In the genomic region with DNA sequence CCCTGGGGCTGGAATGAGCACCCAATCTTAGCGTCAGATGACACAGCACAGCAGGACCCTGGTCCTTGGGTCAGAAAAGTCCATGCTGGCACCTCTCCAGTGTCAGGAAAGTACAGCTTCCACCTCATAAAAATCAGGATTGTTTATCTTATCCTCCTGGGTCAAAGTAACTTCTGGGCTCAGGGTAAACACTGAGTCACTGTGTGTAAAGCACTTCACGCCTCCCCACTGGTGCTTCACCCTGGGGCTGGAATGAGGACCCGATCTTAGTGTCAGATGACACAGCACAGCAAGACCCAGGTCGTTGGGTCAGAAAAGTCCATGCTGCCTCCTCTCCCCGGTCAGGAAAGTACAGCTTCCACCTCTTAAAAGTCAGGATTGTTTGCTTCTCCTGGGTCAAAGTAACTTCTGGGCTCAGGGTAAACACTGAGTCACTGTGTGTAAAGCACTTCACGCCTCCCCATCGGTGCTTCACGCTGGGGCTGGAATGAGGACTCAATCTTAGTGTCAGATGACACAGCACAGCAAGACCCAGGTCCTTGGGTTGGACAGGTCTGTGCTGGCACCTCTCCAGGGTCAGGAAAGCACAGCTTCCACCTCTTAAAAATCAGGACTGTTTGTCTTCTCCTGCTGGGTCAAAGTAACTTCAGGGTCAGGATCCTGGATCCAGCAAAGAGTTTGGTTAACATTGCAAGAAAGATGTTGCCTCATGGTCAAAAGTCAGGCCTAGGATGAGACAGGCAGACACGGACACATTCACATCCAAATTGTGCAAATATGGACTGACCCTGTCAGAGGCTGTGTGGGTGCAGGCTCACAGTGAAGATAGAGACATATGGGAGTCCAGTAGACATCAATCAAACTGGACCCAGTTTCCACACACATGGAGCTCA, we compare ENCODE assay signal across 1 cellular context.
A peak's percentile ranks its signal among the peaks of the same experiment; 100 is the strongest.
TF ChIP-seq lines count a peak whose summit lies in the region.

No MANE protein-coding gene starts in this region.

TF ChIP-seq in HepG2, 621 proteins besides CTCF, POLR2A, EP300 and RAD21 (continued from another document):
- TF ChIP-seq, protein P1, sequence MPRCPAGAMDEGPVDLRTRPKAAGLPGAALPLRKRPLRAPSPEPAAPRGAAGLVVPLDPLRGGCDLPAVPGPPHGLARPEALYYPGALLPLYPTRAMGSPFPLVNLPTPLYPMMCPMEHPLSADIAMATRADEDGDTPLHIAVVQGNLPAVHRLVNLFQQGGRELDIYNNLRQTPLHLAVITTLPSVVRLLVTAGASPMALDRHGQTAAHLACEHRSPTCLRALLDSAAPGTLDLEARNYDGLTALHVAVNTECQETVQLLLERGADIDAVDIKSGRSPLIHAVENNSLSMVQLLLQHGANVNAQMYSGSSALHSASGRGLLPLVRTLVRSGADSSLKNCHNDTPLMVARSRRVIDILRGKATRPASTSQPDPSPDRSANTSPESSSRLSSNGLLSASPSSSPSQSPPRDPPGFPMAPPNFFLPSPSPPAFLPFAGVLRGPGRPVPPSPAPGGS (CRISPR knock-in tag; IDR thresholded peaks at IDR 0.05): no peak; the same call in 1 of the 2 replicates
- TF ChIP-seq, protein P2, sequence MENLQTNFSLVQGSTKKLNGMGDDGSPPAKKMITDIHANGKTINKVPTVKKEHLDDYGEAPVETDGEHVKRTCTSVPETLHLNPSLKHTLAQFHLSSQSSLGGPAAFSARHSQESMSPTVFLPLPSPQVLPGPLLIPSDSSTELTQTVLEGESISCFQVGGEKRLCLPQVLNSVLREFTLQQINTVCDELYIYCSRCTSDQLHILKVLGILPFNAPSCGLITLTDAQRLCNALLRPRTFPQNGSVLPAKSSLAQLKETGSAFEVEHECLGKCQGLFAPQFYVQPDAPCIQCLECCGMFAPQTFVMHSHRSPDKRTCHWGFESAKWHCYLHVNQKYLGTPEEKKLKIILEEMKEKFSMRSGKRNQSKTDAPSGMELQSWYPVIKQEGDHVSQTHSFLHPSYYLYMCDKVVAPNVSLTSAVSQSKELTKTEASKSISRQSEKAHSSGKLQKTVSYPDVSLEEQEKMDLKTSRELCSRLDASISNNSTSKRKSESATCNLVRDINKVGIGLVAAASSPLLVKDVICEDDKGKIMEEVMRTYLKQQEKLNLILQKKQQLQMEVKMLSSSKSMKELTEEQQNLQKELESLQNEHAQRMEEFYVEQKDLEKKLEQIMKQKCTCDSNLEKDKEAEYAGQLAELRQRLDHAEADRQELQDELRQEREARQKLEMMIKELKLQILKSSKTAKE (CRISPR knock-in tag; IDR thresholded peaks at IDR 0.05; ENCODE audit: borderline replicate concordance): peak; percentile 69
- TF ChIP-seq ZNF235 (CRISPR knock-in tag; IDR thresholded peaks at IDR 0.05; ENCODE audit: borderline replicate concordance) (0 out of 2 replicates have a peak, but pooled peaks have one; percentile 47), DPF2 (CRISPR knock-in tag; IDR thresholded peaks at IDR 0.05; ENCODE audit: borderline replicate concordance, low read depth) (peak; percentile 49; the same call in 1 of the 2 replicates), TARDBP (CRISPR knock-in tag; IDR thresholded peaks at IDR 0.05) (peak; percentile 80), MED13 (CRISPR knock-in tag; IDR thresholded peaks at IDR 0.05) (no peak), ZNF607 (CRISPR knock-in tag; IDR thresholded peaks at IDR 0.05; ENCODE audit: borderline replicate concordance) (peak; percentile 98), ZNF460 (CRISPR knock-in tag; IDR thresholded peaks at IDR 0.05; ENCODE audit: borderline replicate concordance) (peak; percentile 41; the same call in 1 of the 2 replicates), ZSCAN22 (CRISPR knock-in tag; IDR thresholded peaks at IDR 0.05) (0 out of 2 replicates have a peak, but pooled peaks have one; percentile 71), SP1 (IDR thresholded peaks at IDR 0.05) (no peak), SP1 (CRISPR knock-in tag; IDR thresholded peaks at IDR 0.05) (0 out of 2 replicates have a peak, but pooled peaks have one; percentile 11), MED1 (CRISPR knock-in tag; IDR thresholded peaks at IDR 0.05) (peak; percentile 68), RBM22 (optimal IDR thresholded peaks at IDR 0.05; ENCODE audit: low read length) (no peak), FOXK1 (CRISPR knock-in tag; IDR thresholded peaks at IDR 0.05; ENCODE audit: borderline replicate concordance, low read depth) (peak; percentile 83), PAWR (CRISPR knock-in tag; IDR thresholded peaks at IDR 0.05; ENCODE audit: borderline replicate concordance) (no peak), CBX2 (IDR thresholded peaks at IDR 0.05; ENCODE audit: low read depth, low read length) (no peak), CBX2 (CRISPR knock-in tag; IDR thresholded peaks at IDR 0.05; ENCODE audit: low read depth) (no peak), MIER3 (CRISPR knock-in tag; IDR thresholded peaks at IDR 0.05; ENCODE audit: borderline replicate concordance) (peak; percentile 82; the same call in 1 of the 2 replicates), ZNF780A (CRISPR knock-in tag; IDR thresholded peaks at IDR 0.05) (peak; percentile 73; the same call in 1 of the 2 replicates), NR2F2 (IDR thresholded peaks at IDR 0.05; ENCODE audit: borderline replicate concordance, low read depth) (peak; percentile 99), ZNF546 (CRISPR knock-in tag; conservative IDR thresholded peaks at IDR 0.05) (no peak), ZNF670 (CRISPR knock-in tag; IDR thresholded peaks at IDR 0.05; ENCODE audit: borderline replicate concordance) (peak; percentile 87; the same call in 1 of the 2 replicates), ZNF557 (CRISPR knock-in tag; IDR thresholded peaks at IDR 0.05) (no peak), HDAC1 (CRISPR knock-in tag; IDR thresholded peaks at IDR 0.05) (peak; percentile 97), JUND (CRISPR knock-in tag; IDR thresholded peaks at IDR 0.05) (peak; percentile 98), ONECUT2 (CRISPR knock-in tag; IDR thresholded peaks at IDR 0.05) (peak; percentile 18; the same call in 1 of the 2 replicates), ERF (CRISPR knock-in tag; IDR thresholded peaks at IDR 0.05) (peak; percentile 82), ZNF326 (CRISPR knock-in tag; IDR thresholded peaks at IDR 0.05; ENCODE audit: borderline replicate concordance) (no peak), DNMT3B (CRISPR knock-in tag; conservative IDR thresholded peaks at IDR 0.05) (peak; percentile 90; the same call in 1 of the 2 replicates), MYC (CRISPR knock-in tag; IDR thresholded peaks at IDR 0.05; ENCODE audit: borderline replicate concordance) (peak; percentile 59; the same call in 1 of the 2 replicates), KMT2A (CRISPR knock-in tag; IDR thresholded peaks at IDR 0.05) (no peak)
- TF ChIP-seq, protein P3, sequence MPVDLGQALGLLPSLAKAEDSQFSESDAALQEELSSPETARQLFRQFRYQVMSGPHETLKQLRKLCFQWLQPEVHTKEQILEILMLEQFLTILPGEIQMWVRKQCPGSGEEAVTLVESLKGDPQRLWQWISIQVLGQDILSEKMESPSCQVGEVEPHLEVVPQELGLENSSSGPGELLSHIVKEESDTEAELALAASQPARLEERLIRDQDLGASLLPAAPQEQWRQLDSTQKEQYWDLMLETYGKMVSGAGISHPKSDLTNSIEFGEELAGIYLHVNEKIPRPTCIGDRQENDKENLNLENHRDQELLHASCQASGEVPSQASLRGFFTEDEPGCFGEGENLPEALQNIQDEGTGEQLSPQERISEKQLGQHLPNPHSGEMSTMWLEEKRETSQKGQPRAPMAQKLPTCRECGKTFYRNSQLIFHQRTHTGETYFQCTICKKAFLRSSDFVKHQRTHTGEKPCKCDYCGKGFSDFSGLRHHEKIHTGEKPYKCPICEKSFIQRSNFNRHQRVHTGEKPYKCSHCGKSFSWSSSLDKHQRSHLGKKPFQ (CRISPR knock-in tag; IDR thresholded peaks at IDR 0.05; ENCODE audit: insufficient replicate concordance): peak; percentile 78
- TF ChIP-seq, protein P4, sequence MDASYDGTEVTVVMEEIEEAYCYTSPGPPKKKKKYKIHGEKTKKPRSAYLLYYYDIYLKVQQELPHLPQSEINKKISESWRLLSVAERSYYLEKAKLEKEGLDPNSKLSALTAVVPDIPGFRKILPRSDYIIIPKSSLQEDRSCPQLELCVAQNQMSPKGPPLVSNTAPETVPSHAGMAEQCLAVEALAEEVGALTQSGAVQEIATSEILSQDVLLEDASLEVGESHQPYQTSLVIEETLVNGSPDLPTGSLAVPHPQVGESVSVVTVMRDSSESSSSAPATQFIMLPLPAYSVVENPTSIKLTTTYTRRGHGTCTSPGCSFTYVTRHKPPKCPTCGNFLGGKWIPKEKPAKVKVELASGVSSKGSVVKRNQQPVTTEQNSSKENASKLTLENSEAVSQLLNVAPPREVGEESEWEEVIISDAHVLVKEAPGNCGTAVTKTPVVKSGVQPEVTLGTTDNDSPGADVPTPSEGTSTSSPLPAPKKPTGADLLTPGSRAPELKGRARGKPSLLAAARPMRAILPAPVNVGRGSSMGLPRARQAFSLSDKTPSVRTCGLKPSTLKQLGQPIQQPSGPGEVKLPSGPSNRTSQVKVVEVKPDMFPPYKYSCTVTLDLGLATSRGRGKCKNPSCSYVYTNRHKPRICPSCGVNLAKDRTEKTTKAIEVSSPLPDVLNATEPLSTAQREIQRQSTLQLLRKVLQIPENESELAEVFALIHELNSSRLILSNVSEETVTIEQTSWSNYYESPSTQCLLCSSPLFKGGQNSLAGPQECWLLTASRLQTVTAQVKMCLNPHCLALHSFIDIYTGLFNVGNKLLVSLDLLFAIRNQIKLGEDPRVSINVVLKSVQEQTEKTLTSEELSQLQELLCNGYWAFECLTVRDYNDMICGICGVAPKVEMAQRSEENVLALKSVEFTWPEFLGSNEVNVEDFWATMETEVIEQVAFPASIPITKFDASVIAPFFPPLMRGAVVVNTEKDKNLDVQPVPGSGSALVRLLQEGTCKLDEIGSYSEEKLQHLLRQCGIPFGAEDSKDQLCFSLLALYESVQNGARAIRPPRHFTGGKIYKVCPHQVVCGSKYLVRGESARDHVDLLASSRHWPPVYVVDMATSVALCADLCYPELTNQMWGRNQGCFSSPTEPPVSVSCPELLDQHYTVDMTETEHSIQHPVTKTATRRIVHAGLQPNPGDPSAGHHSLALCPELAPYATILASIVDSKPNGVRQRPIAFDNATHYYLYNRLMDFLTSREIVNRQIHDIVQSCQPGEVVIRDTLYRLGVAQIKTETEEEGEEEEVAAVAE (CRISPR knock-in tag; IDR thresholded peaks at IDR 0.05; ENCODE audit: borderline replicate concordance): peak; percentile 59; the same call in 1 of the 2 replicates
- TF ChIP-seq, protein P5, sequence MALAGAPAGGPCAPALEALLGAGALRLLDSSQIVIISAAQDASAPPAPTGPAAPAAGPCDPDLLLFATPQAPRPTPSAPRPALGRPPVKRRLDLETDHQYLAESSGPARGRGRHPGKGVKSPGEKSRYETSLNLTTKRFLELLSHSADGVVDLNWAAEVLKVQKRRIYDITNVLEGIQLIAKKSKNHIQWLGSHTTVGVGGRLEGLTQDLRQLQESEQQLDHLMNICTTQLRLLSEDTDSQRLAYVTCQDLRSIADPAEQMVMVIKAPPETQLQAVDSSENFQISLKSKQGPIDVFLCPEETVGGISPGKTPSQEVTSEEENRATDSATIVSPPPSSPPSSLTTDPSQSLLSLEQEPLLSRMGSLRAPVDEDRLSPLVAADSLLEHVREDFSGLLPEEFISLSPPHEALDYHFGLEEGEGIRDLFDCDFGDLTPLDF (CRISPR knock-in tag; IDR thresholded peaks at IDR 0.05): no peak
- TF ChIP-seq, protein P6, sequence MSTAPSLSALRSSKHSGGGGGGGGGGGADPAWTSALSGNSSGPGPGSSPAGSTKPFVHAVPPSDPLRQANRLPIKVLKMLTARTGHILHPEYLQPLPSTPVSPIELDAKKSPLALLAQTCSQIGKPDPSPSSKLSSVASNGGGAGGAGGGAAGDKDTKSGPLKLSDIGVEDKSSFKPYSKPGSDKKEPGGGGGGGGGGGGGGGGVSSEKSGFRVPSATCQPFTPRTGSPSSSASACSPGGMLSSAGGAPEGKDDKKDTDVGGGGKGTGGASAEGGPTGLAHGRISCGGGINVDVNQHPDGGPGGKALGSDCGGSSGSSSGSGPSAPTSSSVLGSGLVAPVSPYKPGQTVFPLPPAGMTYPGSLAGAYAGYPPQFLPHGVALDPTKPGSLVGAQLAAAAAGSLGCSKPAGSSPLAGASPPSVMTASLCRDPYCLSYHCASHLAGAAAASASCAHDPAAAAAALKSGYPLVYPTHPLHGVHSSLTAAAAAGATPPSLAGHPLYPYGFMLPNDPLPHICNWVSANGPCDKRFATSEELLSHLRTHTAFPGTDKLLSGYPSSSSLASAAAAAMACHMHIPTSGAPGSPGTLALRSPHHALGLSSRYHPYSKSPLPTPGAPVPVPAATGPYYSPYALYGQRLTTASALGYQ (CRISPR knock-in tag; IDR thresholded peaks at IDR 0.05): peak; percentile 99
- TF ChIP-seq, protein P7, sequence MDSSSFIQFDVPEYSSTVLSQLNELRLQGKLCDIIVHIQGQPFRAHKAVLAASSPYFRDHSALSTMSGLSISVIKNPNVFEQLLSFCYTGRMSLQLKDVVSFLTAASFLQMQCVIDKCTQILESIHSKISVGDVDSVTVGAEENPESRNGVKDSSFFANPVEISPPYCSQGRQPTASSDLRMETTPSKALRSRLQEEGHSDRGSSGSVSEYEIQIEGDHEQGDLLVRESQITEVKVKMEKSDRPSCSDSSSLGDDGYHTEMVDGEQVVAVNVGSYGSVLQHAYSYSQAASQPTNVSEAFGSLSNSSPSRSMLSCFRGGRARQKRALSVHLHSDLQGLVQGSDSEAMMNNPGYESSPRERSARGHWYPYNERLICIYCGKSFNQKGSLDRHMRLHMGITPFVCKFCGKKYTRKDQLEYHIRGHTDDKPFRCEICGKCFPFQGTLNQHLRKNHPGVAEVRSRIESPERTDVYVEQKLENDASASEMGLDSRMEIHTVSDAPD (CRISPR knock-in tag; IDR thresholded peaks at IDR 0.05): no peak
- TF ChIP-seq, protein P8, sequence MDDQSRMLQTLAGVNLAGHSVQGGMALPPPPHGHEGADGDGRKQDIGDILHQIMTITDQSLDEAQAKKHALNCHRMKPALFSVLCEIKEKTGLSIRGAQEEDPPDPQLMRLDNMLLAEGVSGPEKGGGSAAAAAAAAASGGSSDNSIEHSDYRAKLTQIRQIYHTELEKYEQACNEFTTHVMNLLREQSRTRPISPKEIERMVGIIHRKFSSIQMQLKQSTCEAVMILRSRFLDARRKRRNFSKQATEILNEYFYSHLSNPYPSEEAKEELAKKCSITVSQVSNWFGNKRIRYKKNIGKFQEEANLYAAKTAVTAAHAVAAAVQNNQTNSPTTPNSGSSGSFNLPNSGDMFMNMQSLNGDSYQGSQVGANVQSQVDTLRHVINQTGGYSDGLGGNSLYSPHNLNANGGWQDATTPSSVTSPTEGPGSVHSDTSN (CRISPR knock-in tag; IDR thresholded peaks at IDR 0.05; ENCODE audit: borderline replicate concordance): no peak
